In the genomic region with DNA sequence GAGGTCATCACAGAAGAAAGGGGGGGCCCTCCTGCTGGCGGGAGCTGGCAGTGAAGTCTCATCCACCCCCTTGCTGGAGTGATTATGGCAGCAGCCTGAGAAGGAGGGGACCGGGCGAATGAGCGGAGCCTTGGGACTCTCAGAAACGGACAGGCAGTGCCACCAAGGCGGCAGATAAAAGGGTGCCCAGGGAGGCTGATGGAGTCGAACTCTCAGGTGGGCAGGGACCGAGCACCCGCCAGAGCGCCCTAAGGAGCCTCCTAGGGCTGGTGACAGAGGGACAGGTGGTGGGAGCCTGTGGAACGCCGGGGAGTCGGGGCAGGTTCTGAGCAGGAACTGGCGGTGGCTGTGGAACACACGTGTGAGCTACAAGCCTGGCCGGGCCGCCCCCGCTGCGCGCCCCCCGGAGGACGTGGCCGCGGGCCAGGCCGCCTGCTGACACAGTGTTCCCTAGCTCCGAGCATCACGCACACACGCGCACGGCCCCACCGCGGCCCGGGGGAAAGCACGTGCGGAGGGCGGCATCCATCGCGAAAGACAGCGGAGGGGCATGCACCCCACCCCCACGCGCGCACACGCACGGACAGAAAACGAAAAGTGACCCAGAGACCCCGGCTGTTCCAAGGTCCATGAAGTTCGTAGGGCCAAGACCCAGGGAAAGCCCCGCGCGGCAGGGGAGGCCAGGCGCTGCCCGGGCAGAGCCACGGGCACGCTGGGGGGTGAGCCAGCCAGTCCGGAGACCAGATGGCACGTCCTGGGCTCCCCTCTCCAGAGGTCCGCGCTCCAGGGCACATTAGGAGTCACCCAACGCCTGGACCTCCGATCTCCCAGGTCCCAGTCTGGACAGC, we compare ENCODE assay signal across 1 cellular context.
TF ChIP-seq lines count a peak whose summit lies in the region.

No MANE protein-coding gene starts in this region.

TF ChIP-seq in HCT116, 20 proteins besides CTCF, POLR2A, EP300 and RAD21 (continued from another document):
- TF ChIP-seq, protein P1, sequence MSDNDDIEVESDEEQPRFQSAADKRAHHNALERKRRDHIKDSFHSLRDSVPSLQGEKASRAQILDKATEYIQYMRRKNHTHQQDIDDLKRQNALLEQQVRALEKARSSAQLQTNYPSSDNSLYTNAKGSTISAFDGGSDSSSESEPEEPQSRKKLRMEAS (IDR thresholded peaks at IDR 0.05), result no peak
- TF ChIP-seq ZNF274 (IDR thresholded peaks at IDR 0.05; ENCODE audit: low read depth, low read length) (no peak), REST (IDR thresholded peaks at IDR 0.05; ENCODE audit: low read depth) (no peak), EZH2 (IDR thresholded peaks at IDR 0.05) (no peak), POLR2AphosphoS5 (IDR thresholded peaks at IDR 0.05; ENCODE audit: low read depth, low read length) (no peak), CBX3 (IDR thresholded peaks at IDR 0.05; ENCODE audit: low read depth) (no peak), JUND (IDR thresholded peaks at IDR 0.05) (no peak), CEBPB (IDR thresholded peaks at IDR 0.05; ENCODE audit: low read depth) (no peak), SRF (IDR thresholded peaks at IDR 0.05; ENCODE audit: low read depth) (no peak), EGR1 (IDR thresholded peaks at IDR 0.05; ENCODE audit: low read depth) (no peak)
- TF ChIP-seq, protein P2, sequence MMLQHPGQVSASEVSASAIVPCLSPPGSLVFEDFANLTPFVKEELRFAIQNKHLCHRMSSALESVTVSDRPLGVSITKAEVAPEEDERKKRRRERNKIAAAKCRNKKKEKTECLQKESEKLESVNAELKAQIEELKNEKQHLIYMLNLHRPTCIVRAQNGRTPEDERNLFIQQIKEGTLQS (IDR thresholded peaks at IDR 0.05), result no peak
TF ChIP-seq in HCT116: peak in this region for 0.
